In genomic region chr13:107450931-107451330, GRCh38 we compare ENCODE assay signal across 10 cellular contexts.
DNase-seq lines count a peak whose midpoint lies in the region; ATAC-seq and TF ChIP-seq lines count a peak whose summit lies in the region.
"Had no signal": no experiment of that assay in that cellular context is flagged by ENCODE, and none has a peak within 500 bp of the region (broad histone marks: within the 10 kb centered on the region; RNA-seq: fewer than 3 reads in every experiment).

No MANE protein-coding gene starts in this region.

- CTCF ChIA-PET in activated CD8-positive, alpha-beta T cell treated with anti-CD3 and anti-CD28 coated beads for 36 hours (lab: Charles Lee) = no interaction called here

- WGBS in right cardiac atrium = 58% methylated on average over 10 of the region's 10 CpGs

- peaks cover 36 to 49% of the 10 kb centered on the region in 2 donors for H3K9me3 Mint-ChIP-seq in stimulated activated naive CD8-positive, alpha-beta T cell treated with anti-CD3 and anti-CD28 coated beads, Interleukin-15, amount 100 ng/mL, for 72 hours
- peaks cover 16% of the 10 kb centered on the region for H3K9me3 Mint-ChIP-seq in activated CD8-positive, alpha-beta T cell treated with anti-CD3 and anti-CD28 coated beads for 36 hours

- POLR2A ChIA-PET in activated CD8-positive, alpha-beta T cell treated with anti-CD3 and anti-CD28 coated beads for 36 hours (lab: Charles Lee) = no interaction called here

- no peaks in the 10 kb centered on the region for H3K27me3 Mint-ChIP-seq in stimulated activated naive CD8-positive, alpha-beta T cell treated with anti-CD3 and anti-CD28 coated beads, Interleukin-15, amount 100 ng/mL, for 72 hours
- H3K27me3 Mint-ChIP-seq in activated CD8-positive, alpha-beta T cell treated with anti-CD3 and anti-CD28 coated beads for 36 hours = no peaks in the 10 kb centered on the region

- no peaks in the 10 kb centered on the region for H3K4me1 ChIP-seq in right cardiac atrium (ENCODE audit: control insufficient read depth, insufficient read depth, low read length)

- DNase-seq in stimulated activated naive CD8-positive, alpha-beta T cell treated with anti-CD3 and anti-CD28 coated beads, Interleukin-15, amount 100 ng/mL, for 72 hours = peak in 1 of 2 donors; percentile 12
- no peak for DNase-seq in stimulated activated naive CD8-positive, alpha-beta T cell treated with anti-CD3 and anti-CD28 coated beads, Interleukin-15, Interleukin-2, amounts not matched to agents 100 U/mL and 50 U/mL, for 24 hours
- peak; percentile 4 for DNase-seq in activated CD8-positive, alpha-beta T cell treated with anti-CD3 and anti-CD28 coated beads for 36 hours
- DNase-seq in right cardiac atrium (peak; percentile 26 to 47 (median 45)), activated gamma-delta T cell treated with Interleukin-2 at 50 U/mL for 16 hours (no peak)
- DNase-seq in activated CD4-positive, CD25-positive, alpha-beta regulatory T cell (lab: John Stamatoyannopoulos, UW) = no peak
- DNase-seq: NCI-H1105 had no signal

- no peak for TF ChIP-seq CTCF in activated CD8-positive, alpha-beta T cell treated with anti-CD3 and anti-CD28 coated beads for 36 hours (IDR thresholded peaks at IDR 0.05)

- no peaks in the 10 kb centered on the region for H3K36me3 Mint-ChIP-seq in activated CD8-positive, alpha-beta T cell treated with anti-CD3 and anti-CD28 coated beads for 36 hours (ENCODE audit: low read depth)

- no peaks in the 10 kb centered on the region for H3K27me3 ChIP-seq in right cardiac atrium (ENCODE audit: control insufficient read depth, insufficient read depth)
- H3K27me3 ChIP-seq: cardiac muscle cell had no signal

- H3K4me3 Mint-ChIP-seq in stimulated activated naive CD8-positive, alpha-beta T cell treated with anti-CD3 and anti-CD28 coated beads, Interleukin-15, amount 100 ng/mL, for 72 hours = no peak overlapping the region
- no peak overlapping the region for H3K4me3 Mint-ChIP-seq in activated CD8-positive, alpha-beta T cell treated with anti-CD3 and anti-CD28 coated beads for 36 hours

- no peaks in the 10 kb centered on the region for H3K9me3 ChIP-seq in right cardiac atrium (ENCODE audit: control insufficient read depth, low read length)

- H3K27ac Mint-ChIP-seq in stimulated activated naive CD8-positive, alpha-beta T cell treated with anti-CD3 and anti-CD28 coated beads, Interleukin-15, amount 100 ng/mL, for 72 hours = no peak overlapping the region
- H3K27ac Mint-ChIP-seq in activated CD8-positive, alpha-beta T cell treated with anti-CD3 and anti-CD28 coated beads for 36 hours = no peak overlapping the region

- ATAC-seq in stimulated activated naive CD8-positive, alpha-beta T cell treated with anti-CD3 and anti-CD28 coated beads, Interleukin-15, amount 100 ng/mL, for 72 hours = peak; percentile 28
- no peak for ATAC-seq in stimulated activated naive CD8-positive, alpha-beta T cell treated with anti-CD3 and anti-CD28 coated beads, Interleukin-15, Interleukin-2, amounts not matched to agents 100 U/mL and 50 U/mL, for 24 hours
- ATAC-seq in activated CD8-positive, alpha-beta T cell treated with anti-CD3 and anti-CD28 coated beads for 36 hours = no peak
- peak; percentile 43 to 86 for ATAC-seq in right cardiac atrium
- ATAC-seq in GM21825 (IDR thresholded peaks at IDR 0.05; ENCODE audit: unreplicated experiment) = no peak
- no peak for ATAC-seq in HG02759 (IDR thresholded peaks at IDR 0.05; ENCODE audit: unreplicated experiment)

- no peak overlapping the region for H3K4me3 ChIP-seq in right cardiac atrium (ENCODE audit: low read length)
- H3K4me3 ChIP-seq: cardiac muscle cell had no signal

- intact Hi-C loops in activated CD8-positive, alpha-beta T cell treated with anti-CD3 and anti-CD28 coated beads for 36 hours (cut with micrococcal nuclease) = no loop called here
- intact Hi-C loops in right cardiac atrium (cut with DNase I) = no loop called here

- no peak overlapping the region for H3K27ac ChIP-seq in right cardiac atrium (ENCODE audit: low read length)
- H3K27ac ChIP-seq: cardiac muscle cell had no signal

- H3K4me1 Mint-ChIP-seq in stimulated activated naive CD8-positive, alpha-beta T cell treated with anti-CD3 and anti-CD28 coated beads, Interleukin-15, amount 100 ng/mL, for 72 hours = no peaks in the 10 kb centered on the region
- H3K4me1 Mint-ChIP-seq in activated CD8-positive, alpha-beta T cell treated with anti-CD3 and anti-CD28 coated beads for 36 hours (ENCODE audit: low read depth) = no peaks in the 10 kb centered on the region

Comparison
In these comparisons a context has a peak if more than half of its experiments do, and no peak if none do; other contexts are left out.
1. ATAC-seq: peak in stimulated activated naive CD8-positive, alpha-beta T cell treated with anti-CD3 and anti-CD28 coated beads, Interleukin-15, amount 100 ng/mL, for 72 hours (single experiment) and right cardiac atrium (2 of 2); none in stimulated activated naive CD8-positive, alpha-beta T cell treated with anti-CD3 and anti-CD28 coated beads, Interleukin-15, Interleukin-2, amounts not matched to agents 100 U/mL and 50 U/mL, for 24 hours (single experiment), activated CD8-positive, alpha-beta T cell treated with anti-CD3 and anti-CD28 coated beads for 36 hours (single experiment), GM21825 (single experiment) and HG02759 (single experiment).
2. DNase-seq: peak in activated CD8-positive, alpha-beta T cell treated with anti-CD3 and anti-CD28 coated beads for 36 hours (single experiment) and right cardiac atrium (3 of 3); none in stimulated activated naive CD8-positive, alpha-beta T cell treated with anti-CD3 and anti-CD28 coated beads, Interleukin-15, Interleukin-2, amounts not matched to agents 100 U/mL and 50 U/mL, for 24 hours (single experiment), activated CD4-positive, CD25-positive, alpha-beta regulatory T cell (0 of 4) and activated gamma-delta T cell treated with Interleukin-2 at 50 U/mL for 16 hours (single experiment).